ENCODE assay signal across 19 cellular contexts in the genomic region with DNA sequence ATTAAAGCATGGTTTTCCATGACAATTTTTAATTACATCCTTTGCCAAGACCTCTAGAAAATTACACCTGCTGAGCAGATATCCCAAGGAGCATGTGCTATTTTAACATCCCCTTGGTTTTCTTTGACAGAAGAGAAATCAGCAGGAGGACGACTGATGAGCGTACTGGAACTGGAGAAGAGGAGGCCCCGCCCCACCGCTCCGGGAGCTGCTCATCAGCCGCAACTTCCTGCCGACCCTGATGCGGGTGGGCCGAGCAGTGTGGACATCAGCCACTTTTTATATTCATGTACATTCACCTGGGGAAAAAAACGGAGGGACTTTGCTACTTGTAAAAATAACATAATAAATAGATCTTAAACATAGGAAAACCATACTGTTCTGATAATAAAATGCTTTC. TPM values are rescaled to one million over a fixed set of nuclear protein-coding genes. Genes with fewer than 3 reads are reported as not detected.
DNase-seq lines count a peak whose midpoint lies in the region; ATAC-seq lines count a peak whose summit lies in the region.
"Had no signal": no experiment of that assay in that cellular context is flagged by ENCODE, and none has a peak within 500 bp of the region (broad histone marks: within the 10 kb centered on the region; RNA-seq: fewer than 3 reads in every experiment).

No MANE protein-coding gene starts in this region.

- POLR2A ChIA-PET in T-cell (lab: Charles Lee), result no interaction called here

- peaks cover 33% of the 10 kb centered on the region for H3K36me3 Mint-ChIP-seq in stimulated activated naive CD8-positive, alpha-beta T cell treated with anti-CD3 and anti-CD28 coated beads, Interleukin-15, Interleukin-2, amounts not matched to agents 100 ng/mL and 50 ng/mL, for 24 hours (ENCODE audit: low read depth)
- H3K36me3 Mint-ChIP-seq in activated T-helper 17 cell treated with anti-CD3 and anti-CD28 coated beads, Interleukin-2, amount 50 U/mL, for 72 hours (ENCODE audit: low read depth), result peaks cover 63% of the 10 kb centered on the region
- H3K36me3 Mint-ChIP-seq in memory B cell, result peaks cover 18% of the 10 kb centered on the region
- H3K36me3 Mint-ChIP-seq in stimulated activated naive B cell treated with anti-CD40 and anti-IgM and Interleukin-4, amounts not matched to agents 10 μg/mL and 1 μg/mL and 100 μg/mL, for 72 hours, result peaks cover 27 to 45% of the 10 kb centered on the region in 2 donors
- H3K36me3 Mint-ChIP-seq in T-cell, result peaks cover 28% of the 10 kb centered on the region

- no peaks in the 10 kb centered on the region for H3K4me1 Mint-ChIP-seq in stimulated activated naive CD8-positive, alpha-beta T cell treated with anti-CD3 and anti-CD28 coated beads, Interleukin-15, Interleukin-2, amounts not matched to agents 100 ng/mL and 50 ng/mL, for 24 hours (ENCODE audit: low read depth)
- no peaks in the 10 kb centered on the region for H3K4me1 Mint-ChIP-seq in stimulated activated naive CD8-positive, alpha-beta T cell treated with anti-CD3 and anti-CD28 coated beads, Interleukin-15, amount 100 ng/mL, for 72 hours
- H3K4me1 Mint-ChIP-seq in activated T-helper 17 cell treated with anti-CD3 and anti-CD28 coated beads, Interleukin-2, amount 50 U/mL, for 72 hours, result no peaks in the 10 kb centered on the region
- H3K4me1 Mint-ChIP-seq in memory B cell (peaks cover 18% of the 10 kb centered on the region), T-cell (no peaks in the 10 kb centered on the region)
- peaks cover 10 to 17% of the 10 kb centered on the region in 2 donors for H3K4me1 Mint-ChIP-seq in stimulated activated naive B cell treated with anti-CD40 and anti-IgM and Interleukin-4, amounts not matched to agents 10 μg/mL and 1 μg/mL and 100 μg/mL, for 72 hours
- H3K4me1 Mint-ChIP-seq: CD8-positive, alpha-beta memory T cell had no signal

- no peaks in the 10 kb centered on the region for H3K9me3 Mint-ChIP-seq in stimulated activated naive CD8-positive, alpha-beta T cell treated with anti-CD3 and anti-CD28 coated beads, Interleukin-15, Interleukin-2, amounts not matched to agents 100 ng/mL and 50 ng/mL, for 24 hours
- H3K9me3 Mint-ChIP-seq in stimulated activated naive CD8-positive, alpha-beta T cell treated with anti-CD3 and anti-CD28 coated beads, Interleukin-15, amount 100 ng/mL, for 72 hours, result no peaks in the 10 kb centered on the region
- no peaks in the 10 kb centered on the region for H3K9me3 Mint-ChIP-seq in activated T-helper 17 cell treated with anti-CD3 and anti-CD28 coated beads, Interleukin-2, amount 50 U/mL, for 72 hours
- no peaks in the 10 kb centered on the region for H3K9me3 Mint-ChIP-seq in memory B cell
- H3K9me3 Mint-ChIP-seq in stimulated activated naive B cell treated with anti-CD40 and anti-IgM and Interleukin-4, amounts not matched to agents 10 μg/mL and 1 μg/mL and 100 μg/mL, for 72 hours, result no peaks in the 10 kb centered on the region
- H3K9me3 Mint-ChIP-seq in T-cell, result no peaks in the 10 kb centered on the region
- H3K9me3 Mint-ChIP-seq: CD8-positive, alpha-beta memory T cell; H9; IgD-negative memory B cell had no signal

- CTCF ChIA-PET in T-cell (lab: Charles Lee), result interaction anchor here in 1 of 2 donors (1.0 kb wide), 1 partner anchor 10 kb away, joined by 3 read pairs; no protein-coding TSS in a partner anchor

- H3K27ac Mint-ChIP-seq in stimulated activated naive CD8-positive, alpha-beta T cell treated with anti-CD3 and anti-CD28 coated beads, Interleukin-15, Interleukin-2, amounts not matched to agents 100 ng/mL and 50 ng/mL, for 24 hours, result peak overlapping the region; percentile 65
- peak overlapping the region in 1 of 2 donors; percentile 20 for H3K27ac Mint-ChIP-seq in stimulated activated naive CD8-positive, alpha-beta T cell treated with anti-CD3 and anti-CD28 coated beads, Interleukin-15, amount 100 ng/mL, for 72 hours
- H3K27ac Mint-ChIP-seq in activated T-helper 17 cell treated with anti-CD3 and anti-CD28 coated beads, Interleukin-2, amount 50 U/mL, for 72 hours, result peak overlapping the region; percentile 21
- peak overlapping the region; percentile 2 for H3K27ac Mint-ChIP-seq in memory B cell
- H3K27ac Mint-ChIP-seq in stimulated activated naive B cell treated with anti-CD40 and anti-IgM and Interleukin-4, amounts not matched to agents 10 μg/mL and 1 μg/mL and 100 μg/mL, for 72 hours, result peak overlapping the region; percentile 70
- peak overlapping the region in 1 of 2 donors; percentile 55 for H3K27ac Mint-ChIP-seq in T-cell
- H3K27ac Mint-ChIP-seq: H9 had no signal

- ATAC-seq in stimulated activated naive CD8-positive, alpha-beta T cell treated with anti-CD3 and anti-CD28 coated beads, Interleukin-15, amount 100 ng/mL, for 72 hours, result no peak
- ATAC-seq in activated T-helper 17 cell treated with anti-CD3 and anti-CD28 coated beads, Interleukin-2, amount 50 U/mL, for 72 hours (replicated peaks), result no peak
- ATAC-seq in memory B cell (ENCODE audit: low read depth) (no peak), T-cell (replicated peaks in 1 of 4) (no peak), esophagus mucosa (no peak)
- no peak for ATAC-seq in stimulated activated naive B cell treated with anti-CD40 and anti-IgM and Interleukin-4, amounts not matched to agents 10 μg/mL and 1 μg/mL and 100 μg/mL, for 72 hours (replicated peaks)
- ATAC-seq: PC-3 had no signal

- no peak for DNase-seq in stimulated activated naive CD8-positive, alpha-beta T cell treated with anti-CD3 and anti-CD28 coated beads, Interleukin-15, amount 100 ng/mL, for 72 hours
- DNase-seq in memory B cell (ENCODE audit: low spot score in 2 of 2), result no peak
- DNase-seq in stimulated activated naive B cell treated with anti-CD40 and anti-IgM and Interleukin-4, amounts not matched to agents 10 μg/mL and 1 μg/mL and 100 μg/mL, for 72 hours, result no peak
- no peak for DNase-seq in T-cell
- no peak for DNase-seq in NCI-H774 (lab: John Stamatoyannopoulos, UW)
- DNase-seq: CD8-positive, alpha-beta memory T cell; H9; Karpas-422; MG63; NCI-H1092; NCI-H1436 treated with DMSO at 0.1 percent for 48 hours; NCI-H2029; NCI-H2171 treated with DMSO at 0.1 percent for 48 hours; PC-3; RPMI8226 had no signal

- no peaks in the 10 kb centered on the region for H3K27me3 Mint-ChIP-seq in stimulated activated naive CD8-positive, alpha-beta T cell treated with anti-CD3 and anti-CD28 coated beads, Interleukin-15, Interleukin-2, amounts not matched to agents 100 ng/mL and 50 ng/mL, for 24 hours
- no peaks in the 10 kb centered on the region for H3K27me3 Mint-ChIP-seq in stimulated activated naive CD8-positive, alpha-beta T cell treated with anti-CD3 and anti-CD28 coated beads, Interleukin-15, amount 100 ng/mL, for 72 hours
- no peaks in the 10 kb centered on the region for H3K27me3 Mint-ChIP-seq in activated T-helper 17 cell treated with anti-CD3 and anti-CD28 coated beads, Interleukin-2, amount 50 U/mL, for 72 hours
- H3K27me3 Mint-ChIP-seq in memory B cell, result no peaks in the 10 kb centered on the region
- H3K27me3 Mint-ChIP-seq in stimulated activated naive B cell treated with anti-CD40 and anti-IgM and Interleukin-4, amounts not matched to agents 10 μg/mL and 1 μg/mL and 100 μg/mL, for 72 hours, result no peaks in the 10 kb centered on the region
- no peaks in the 10 kb centered on the region for H3K27me3 Mint-ChIP-seq in T-cell
- H3K27me3 Mint-ChIP-seq: CD8-positive, alpha-beta memory T cell; IgD-negative memory B cell had no signal

- H3K4me3 Mint-ChIP-seq in stimulated activated naive CD8-positive, alpha-beta T cell treated with anti-CD3 and anti-CD28 coated beads, Interleukin-15, Interleukin-2, amounts not matched to agents 100 ng/mL and 50 ng/mL, for 24 hours, result no peak overlapping the region
- no peak overlapping the region for H3K4me3 Mint-ChIP-seq in stimulated activated naive CD8-positive, alpha-beta T cell treated with anti-CD3 and anti-CD28 coated beads, Interleukin-15, amount 100 ng/mL, for 72 hours
- H3K4me3 Mint-ChIP-seq in activated T-helper 17 cell treated with anti-CD3 and anti-CD28 coated beads, Interleukin-2, amount 50 U/mL, for 72 hours, result no peak overlapping the region
- no peak overlapping the region for H3K4me3 Mint-ChIP-seq in memory B cell
- no peak overlapping the region for H3K4me3 Mint-ChIP-seq in stimulated activated naive B cell treated with anti-CD40 and anti-IgM and Interleukin-4, amounts not matched to agents 10 μg/mL and 1 μg/mL and 100 μg/mL, for 72 hours
- H3K4me3 Mint-ChIP-seq in T-cell, result no peak overlapping the region
- H3K4me3 Mint-ChIP-seq: CD8-positive, alpha-beta memory T cell; H9; IgD-negative memory B cell had no signal

RNA-seq across cellular contexts. Expression of a gene that starts 54.2 kb away (rescaled TPM):
- 100 to 1,000 TPM in 1 of 2 donors, 10 to 100 TPM in 1; 93.8 to 202 TPM for total RNA-seq in activated T-helper 17 cell treated with anti-CD3 and anti-CD28 coated beads, Interleukin-2, amount 50 U/mL, for 72 hours
- total RNA-seq in T-cell, result 10 to 100 TPM; 35.5 to 48.6 (median 43.7) TPM
- 65.0 TPM for total RNA-seq in esophagus mucosa

RNA-seq across cellular contexts. Expression of a gene that starts 54.5 kb away (rescaled TPM):
- 100 to 1,000 TPM in 1 of 2 donors, 10 to 100 TPM in 1; 99.1 to 139 TPM for total RNA-seq in activated T-helper 17 cell treated with anti-CD3 and anti-CD28 coated beads, Interleukin-2, amount 50 U/mL, for 72 hours
- total RNA-seq in T-cell (10 to 100 TPM; 32.1 to 54.0 (median 50.3) TPM), esophagus mucosa (40.8 TPM)
